In the genomic region with DNA sequence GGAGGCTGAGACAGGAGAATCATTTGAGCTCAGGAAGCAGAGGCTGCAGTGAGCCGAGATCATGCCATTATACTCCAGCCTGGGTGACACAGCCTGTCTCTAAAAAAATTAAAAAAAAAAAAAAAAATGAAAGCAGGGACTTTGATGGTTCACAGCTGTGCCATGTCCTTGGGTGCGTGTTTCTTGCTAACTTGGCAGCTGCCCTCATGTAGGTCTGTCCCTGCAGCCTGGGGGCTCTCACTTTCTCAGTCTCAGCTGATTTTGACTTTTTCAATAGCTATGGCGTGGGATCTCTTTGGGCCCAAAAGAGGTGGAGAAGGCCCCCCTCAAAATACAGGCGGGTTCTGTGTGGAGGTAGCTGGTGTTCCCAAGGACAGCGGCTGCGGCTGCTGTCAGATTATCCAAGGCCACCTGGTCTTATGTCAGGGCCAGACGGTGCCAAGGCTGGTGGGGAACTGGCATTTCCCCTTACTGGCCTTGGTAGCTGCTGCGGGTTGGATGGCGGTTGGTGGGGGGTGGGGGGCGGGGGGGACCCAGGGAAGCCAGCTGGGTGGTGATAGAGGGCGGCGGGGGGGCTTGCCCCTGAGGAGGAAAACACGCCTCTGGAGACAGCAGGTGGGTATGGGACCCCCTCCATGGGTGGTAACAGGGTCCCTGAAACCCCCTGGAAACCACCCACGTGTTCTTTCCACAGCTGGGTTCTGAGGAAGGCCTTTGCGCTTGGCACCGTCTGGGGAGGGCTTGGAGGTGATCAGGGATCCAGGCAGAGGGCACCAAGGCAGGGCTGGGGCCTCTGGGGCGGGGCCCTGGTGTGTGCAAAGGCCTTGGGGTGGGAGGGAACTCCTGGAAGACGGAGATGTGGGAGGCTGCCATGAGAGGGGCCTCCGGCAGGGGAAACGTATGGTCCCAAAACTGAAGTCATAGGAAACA, we compare ENCODE assay signal across 1 cellular context.
TF ChIP-seq lines count a peak whose summit lies in the region.

No MANE protein-coding gene starts in this region.

TF ChIP-seq in H1, 55 proteins besides CTCF, POLR2A, EP300 and RAD21:
- TF ChIP-seq BCL11A (IDR thresholded peaks at IDR 0.05; ENCODE audit: low read depth in 2 of 2, low read length in 2 of 2), result no peak
- TF ChIP-seq POLR2AphosphoS5 (IDR thresholded peaks at IDR 0.05; ENCODE audit: low read depth, low read length), result 0 out of 2 replicates have a peak, but pooled peaks have one; percentile 19
